10 cellular contexts compared by ENCODE assay signal in genomic region chr11:8833568-8834275, GRCh38.
A peak's percentile ranks its signal among the peaks of the same experiment; 100 is the strongest.
DNase-seq lines count a peak whose midpoint lies in the region; ATAC-seq and TF ChIP-seq lines count a peak whose summit lies in the region.
"Had no signal": no experiment of that assay in that cellular context is flagged by ENCODE, and none has a peak within 500 bp of the region (broad histone marks: within the 10 kb centered on the region; RNA-seq: fewer than 3 reads in every experiment).

No MANE protein-coding gene starts in this region.

- H3K9me3 Mint-ChIP-seq in endodermal cell = no peaks in the 10 kb centered on the region
- H3K9me3 Mint-ChIP-seq: stimulated activated naive B cell treated with anti-CD40 and anti-IgM and Interleukin-4, amounts not matched to agents 10 μg/mL and 1 μg/mL and 100 μg/mL, for 72 hours had no signal

- 86 to 87% methylated on average over 3 of the region's 3 CpGs for WGBS in endodermal cell (ENCODE audit: insufficient coverage in 1 of 2, insufficient read length in 1 of 2), 2 experiments

- no peak overlapping the region for H3K27ac Mint-ChIP-seq in endodermal cell

- DNase-seq in EH (ENCODE audit: low read depth) = peak; percentile 67
- peak; percentile 68 for DNase-seq in M059J (ENCODE audit: low read depth)
- peak; percentile 70 for DNase-seq in endodermal cell
- peak; percentile 57 for DNase-seq in osteoblast (ENCODE audit: insufficient read length, low spot score, missing footprints)
- no peak for DNase-seq in activated CD4-positive, alpha-beta T cell treated with anti-CD3 and anti-CD28 coated beads for 1 hour
- DNase-seq in GM13977 (ENCODE audit: low spot score) = no peak
- no peak for DNase-seq in SHP77 treated with DMSO at 0.1 percent for 48 hours (lab: John Stamatoyannopoulos, UW)
- DNase-seq: left ventricle myocardium superior had no signal

- ATAC-seq in HG02571 (IDR thresholded peaks at IDR 0.05; ENCODE audit: unreplicated experiment) = no peak

- no peak overlapping the region for H2AFZ ChIP-seq in osteoblast (ENCODE audit: low read length)

- H3K4me1 ChIP-seq in endodermal cell (ENCODE audit: control insufficient read depth, insufficient read depth, low read length) (peaks cover 19% of the 10 kb centered on the region), osteoblast (ENCODE audit: insufficient read depth, low read length) (peaks cover 38% of the 10 kb centered on the region)

- in situ Hi-C loops in GM13977 (cut with MboI; ENCODE audit: low pct_unique_long_range_greater_than_20kb, low sequenced_read_pairs, unreplicated experiment) = no loop called here

- H3K4me2 ChIP-seq in osteoblast (ENCODE audit: insufficient read depth, low read length) = peak overlapping the region; percentile 8

- peaks cover 26% of the 10 kb centered on the region for H3K4me1 Mint-ChIP-seq in endodermal cell

- no peaks in the 10 kb centered on the region for H3K79me2 ChIP-seq in osteoblast (ENCODE audit: insufficient read depth, low read length)

- H3K36me3 Mint-ChIP-seq in endodermal cell (ENCODE audit: low read depth) = peaks cover 6% of the 10 kb centered on the region
- H3K36me3 Mint-ChIP-seq: stimulated activated naive B cell treated with anti-CD40 and anti-IgM and Interleukin-4, amounts not matched to agents 10 μg/mL and 1 μg/mL and 100 μg/mL, for 72 hours had no signal

- no peaks in the 10 kb centered on the region for H3K27me3 Mint-ChIP-seq in endodermal cell (ENCODE audit: insufficient read depth)

- no peaks in the 10 kb centered on the region for H4K20me1 ChIP-seq in osteoblast (ENCODE audit: insufficient read depth, low read length)

- H3K4me3 ChIP-seq in endodermal cell (ENCODE audit: low read length) (no peak overlapping the region), osteoblast (ENCODE audit: insufficient read depth, low read length) (no peak overlapping the region)

- H3K27me3 ChIP-seq in endodermal cell (ENCODE audit: control insufficient read depth, insufficient read depth, low read length, poor library complexity, severe bottlenecking) (no peaks in the 10 kb centered on the region), osteoblast (ENCODE audit: insufficient read depth, low read length) (no peaks in the 10 kb centered on the region)

- no peaks in the 10 kb centered on the region for H3K9me3 ChIP-seq in endodermal cell (ENCODE audit: control insufficient read depth, low read length)
- H3K9me3 ChIP-seq in osteoblast (ENCODE audit: low read depth, low read length) = no peaks in the 10 kb centered on the region

- no peak overlapping the region for H3K9ac ChIP-seq in endodermal cell (ENCODE audit: extremely low read depth, low read length, poor library complexity, severe bottlenecking)

- TF ChIP-seq CTCF in endodermal cell (conservative IDR thresholded peaks at IDR 0.05) (no peak), osteoblast (IDR thresholded peaks at IDR 0.05; ENCODE audit: extremely low read depth, low read depth, low read length) (no peak), GM13977 (IDR thresholded peaks at IDR 0.05; ENCODE audit: extremely low read depth, insufficient read depth, missing control alignments) (no peak)

- peaks cover 30% of the 10 kb centered on the region for H3K36me3 ChIP-seq in endodermal cell (ENCODE audit: control insufficient read depth, insufficient read depth, low read length)
- no peaks in the 10 kb centered on the region for H3K36me3 ChIP-seq in osteoblast (ENCODE audit: insufficient read depth, low read length)

- no peak overlapping the region for H3K4me3 Mint-ChIP-seq in endodermal cell

- H3K27ac ChIP-seq in endodermal cell (ENCODE audit: low read depth, low read length) = peak overlapping the region; percentile 51
- peak overlapping the region; percentile 82 for H3K27ac ChIP-seq in osteoblast (ENCODE audit: low read depth, low read length)

Comparison
In these comparisons a context has a peak if more than half of its experiments do, and no peak if none do; other contexts are left out.
1. DNase-seq: peak in EH (single experiment), M059J (single experiment), endodermal cell (single experiment) and osteoblast (single experiment); none in activated CD4-positive, alpha-beta T cell treated with anti-CD3 and anti-CD28 coated beads for 1 hour (single experiment), GM13977 (single experiment) and SHP77 treated with DMSO at 0.1 percent for 48 hours (single experiment).